ENCODE assay signal across 26 cellular contexts in the genomic region with DNA sequence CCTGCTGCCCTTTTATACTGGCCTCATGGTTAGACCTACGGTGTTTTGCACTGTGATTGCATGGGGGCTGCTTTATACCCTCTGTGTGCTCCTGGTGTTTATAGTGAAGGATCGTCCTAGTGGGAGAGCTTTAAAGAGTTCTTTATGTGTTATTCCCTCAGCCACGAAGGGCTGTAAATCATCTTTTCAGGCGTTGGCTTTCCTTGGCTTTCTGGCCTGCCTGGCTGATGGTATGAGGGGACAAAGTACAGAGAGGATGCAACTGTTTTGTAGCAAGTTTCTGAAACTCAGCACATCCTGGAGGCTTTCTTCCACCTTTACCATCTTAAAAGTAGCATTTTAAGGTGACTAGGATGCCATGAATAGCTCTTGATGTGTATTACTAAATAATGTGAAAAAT.
"Had no signal": no experiment of that assay in that cellular context is flagged by ENCODE, and none has a peak within 500 bp of the region (broad histone marks: within the 10 kb centered on the region; RNA-seq: fewer than 3 reads in every experiment).

No MANE protein-coding gene starts in this region.

- H3K27ac ChIP-seq: breast epithelium, coronary artery, esophagus squamous epithelium, gastrocnemius medialis, lower lobe of right lung, pancreas, right lobe of liver, skin epidermis, testis, vagina had no signal

- H3K36me3 ChIP-seq: breast epithelium, esophagus squamous epithelium, gastrocnemius medialis, lower lobe of right lung, pancreas, right lobe of liver, vagina had no signal

- H3K4me3 ChIP-seq: breast epithelium, coronary artery, esophagus squamous epithelium, gastrocnemius medialis, lower lobe of right lung, pancreas, right lobe of liver, skin epidermis, testis, vagina had no signal

- FAIRE-seq: islet of Langerhans, pancreas had no signal

- H3K9me3 Mint-ChIP-seq: activated T-cell treated with anti-CD3 and anti-CD28 coated beads, Interleukin-2, amount 50 U/mL, for 4 hours; activated T-helper 2 cell treated with anti-CD3 and anti-CD28 coated beads, Interferon-gamma antibody, Interleukin-2, Interleukin-4, amounts not matched to agents 10 μg/mL and 5 μg/mL and 100 μg/mL, durations not matched to agents 14 hours and 24 hours and 36 hours; endodermal cell; naive thymus-derived CD4-positive, alpha-beta T cell; stimulated activated memory B cell treated with anti-CD40 and anti-IgM and Interleukin-4, amounts not matched to agents 10 μg/mL and 1 μg/mL and 100 μg/mL, for 72 hours; type B pancreatic cell had no signal

- H3K4me1 Mint-ChIP-seq: naive thymus-derived CD4-positive, alpha-beta T cell; stimulated activated memory B cell treated with anti-CD40 and anti-IgM and Interleukin-4, amounts not matched to agents 10 μg/mL and 1 μg/mL and 100 μg/mL, for 72 hours; T-helper 17 cell had no signal

- H3K27me3 Mint-ChIP-seq: activated naive CD8-positive, alpha-beta T cell; stimulated activated memory B cell treated with anti-CD40 and anti-IgM and Interleukin-4, amounts not matched to agents 10 μg/mL and 1 μg/mL and 100 μg/mL, for 72 hours had no signal

- H3K36me3 Mint-ChIP-seq: activated naive CD8-positive, alpha-beta T cell; naive thymus-derived CD4-positive, alpha-beta T cell; stimulated activated memory B cell treated with anti-CD40 and anti-IgM and Interleukin-4, amounts not matched to agents 10 μg/mL and 1 μg/mL and 100 μg/mL, for 72 hours; type B pancreatic cell had no signal

- ATAC-seq: activated T-cell treated with anti-CD3 and anti-CD28 coated beads, Interleukin-2, amount 50 U/mL, for 4 hours; gastrocnemius medialis; lower lobe of right lung; naive thymus-derived CD4-positive, alpha-beta T cell; pancreas; right lobe of liver; stimulated activated memory B cell treated with anti-CD40 and anti-IgM and Interleukin-4, amounts not matched to agents 10 μg/mL and 1 μg/mL and 100 μg/mL, for 72 hours; T-helper 17 cell had no signal

- H3K27ac Mint-ChIP-seq: activated naive CD8-positive, alpha-beta T cell; activated T-helper 2 cell treated with anti-CD3 and anti-CD28 coated beads, Interferon-gamma antibody, Interleukin-2, Interleukin-4, amounts not matched to agents 10 μg/mL and 5 μg/mL and 100 μg/mL, durations not matched to agents 14 hours and 24 hours and 36 hours; endodermal cell; naive thymus-derived CD4-positive, alpha-beta T cell; stimulated activated memory B cell treated with anti-CD40 and anti-IgM and Interleukin-4, amounts not matched to agents 10 μg/mL and 1 μg/mL and 100 μg/mL, for 72 hours; T-helper 17 cell; type B pancreatic cell had no signal

- H3K9me3 ChIP-seq: breast epithelium, esophagus squamous epithelium, gastrocnemius medialis, lower lobe of right lung, pancreas, right lobe of liver, testis, vagina had no signal

- DNase-seq: activated CD4-positive, alpha-beta T cell treated with anti-CD3 and anti-CD28 coated beads for 4 hours; activated CD4-positive, alpha-beta T cell treated with anti-CD3 and anti-CD28 coated beads, Interleukin-2, amount 50 U/mL, for 48 hours; activated CD4-positive, CD25-positive, alpha-beta regulatory T cell; activated CD8-positive, alpha-beta memory T cell treated with anti-CD3 and anti-CD28 coated beads, Interleukin-2, amount 50 U/mL, for 48 hours; activated naive CD4-positive, alpha-beta T cell; activated T-cell treated with anti-CD3 and anti-CD28 coated beads, Interleukin-2, amount 50 U/mL, for 4 hours; endodermal cell; esophagus squamous epithelium; gastrocnemius medialis; hypothalamus; lower lobe of right lung; naive thymus-derived CD4-positive, alpha-beta T cell; pancreas; stimulated activated CD4-positive, alpha-beta T cell treated with anti-CD3 and anti-CD28 coated beads, Interleukin-2, amount 100 ng/mL, for 24 hours; T-helper 17 cell; testis had no signal

- H3K27me3 ChIP-seq: breast epithelium, esophagus squamous epithelium, gastrocnemius medialis, pancreas, right lobe of liver, testis, vagina had no signal

- H3K4me1 ChIP-seq: breast epithelium, esophagus squamous epithelium, gastrocnemius medialis, lower lobe of right lung, pancreas, vagina had no signal

- H3K4me3 Mint-ChIP-seq: activated naive CD8-positive, alpha-beta T cell; activated T-cell treated with anti-CD3 and anti-CD28 coated beads, Interleukin-2, amount 50 U/mL, for 4 hours; endodermal cell; naive thymus-derived CD4-positive, alpha-beta T cell; stimulated activated memory B cell treated with anti-CD40 and anti-IgM and Interleukin-4, amounts not matched to agents 10 μg/mL and 1 μg/mL and 100 μg/mL, for 72 hours; T-helper 17 cell; type B pancreatic cell had no signal
